In genomic region chr4:72391281-72391680, GRCh38 we compare ENCODE assay signal across 22 cellular contexts.
"Had no signal": no experiment of that assay in that cellular context is flagged by ENCODE, and none has a peak within 500 bp of the region (broad histone marks: within the 10 kb centered on the region; RNA-seq: fewer than 3 reads in every experiment).

No MANE protein-coding gene starts in this region.

- H3K27me3 ChIP-seq: left lung, sigmoid colon, stomach, transverse colon had no signal

- H2AFZ ChIP-seq: parathyroid adenoma had no signal

- H3K27ac ChIP-seq: coronary artery, left lung, lower lobe of right lung, parathyroid adenoma, prostate gland, sigmoid colon, stomach, transverse colon had no signal

- H3K4me1 Mint-ChIP-seq: naive B cell had no signal

- H3K9me3 Mint-ChIP-seq: endodermal cell had no signal

- H3K27ac Mint-ChIP-seq: endodermal cell, naive B cell had no signal

- H3K36me3 Mint-ChIP-seq: naive B cell had no signal

- H3K27me3 Mint-ChIP-seq: naive B cell had no signal

- H3K4me3 Mint-ChIP-seq: endodermal cell, naive B cell had no signal

- ATAC-seq: left lung, lower lobe of right lung had no signal

- DNase-seq: central memory CD4-positive, alpha-beta T cell; effector CD4-positive, alpha-beta T cell; endodermal cell; erythroblast; foreskin melanocyte; islet precursor cell; left lung; lower lobe of right lung; mesendoderm; naive B cell; occipital lobe; sigmoid colon; small intestine; stimulated activated CD4-positive, alpha-beta T cell treated with anti-CD3 and anti-CD28 coated beads, Interleukin-12 subunit alpha, Interleukin-12 subunit beta, amount 100 ng/mL, for 4 hours; stimulated activated naive CD4-positive, alpha-beta T cell; stomach; substantia nigra; transverse colon had no signal

- H3K36me3 ChIP-seq: left lung, lower lobe of right lung, prostate gland, sigmoid colon, stomach, thoracic aorta, transverse colon had no signal

- H3K9ac ChIP-seq: parathyroid adenoma had no signal

- H3K4me3 ChIP-seq: coronary artery, left lung, lower lobe of right lung, prostate gland, sigmoid colon, stomach, thoracic aorta, transverse colon had no signal

- H3K79me2 ChIP-seq: parathyroid adenoma had no signal

- H3K4me1 ChIP-seq: left lung, lower lobe of right lung, prostate gland, sigmoid colon, stomach, transverse colon had no signal

- H3K9me3 ChIP-seq: left lung, lower lobe of right lung, prostate gland, sigmoid colon, stomach, thoracic aorta, transverse colon had no signal
